17 cellular contexts compared by ENCODE assay signal in genomic region chr5:171120986-171121622, GRCh38.
DNase-seq lines count a peak whose midpoint lies in the region; ATAC-seq, FAIRE-seq and TF ChIP-seq lines count a peak whose summit lies in the region.
"Had no signal": no experiment of that assay in that cellular context is flagged by ENCODE, and none has a peak within 500 bp of the region (broad histone marks: within the 10 kb centered on the region; RNA-seq: fewer than 3 reads in every experiment).

No MANE protein-coding gene starts in this region.

- H4K91ac ChIP-seq in H9 (ENCODE audit: insufficient read length, low read depth, low read length): no peak overlapping the region

- H3K23me2 ChIP-seq in H9 (ENCODE audit: insufficient read length, low read depth, low read length, poor library complexity, severe bottlenecking): no peaks in the 10 kb centered on the region

- H3F3A ChIP-seq in neural progenitor cell (ENCODE audit: low read depth): no peaks in the 10 kb centered on the region

- H3K4me1 Mint-ChIP-seq in H9 (no peaks in the 10 kb centered on the region), neural progenitor cell (peaks cover 8% of the 10 kb centered on the region), WTC11 (no peaks in the 10 kb centered on the region)

- no peak overlapping the region for H3K23ac ChIP-seq in H9 (ENCODE audit: insufficient read length, low read depth, low read length)

- no CpG with 5 or more reads among the region's 15 CpGs for WGBS in H9 (ENCODE audit: extremely low coverage, insufficient read length, low lambda C conversion rate)

- no peak for FAIRE-seq in kidney (lab: Jason Lieb, UNC)
- FAIRE-seq: D721Med, GM12892, GM18507, H54 had no signal

- no peak overlapping the region for H3T11ph ChIP-seq in H9 (ENCODE audit: low read length)

- no peak overlapping the region for H2AK5ac ChIP-seq in H9 (ENCODE audit: insufficient read length, low read length)

- H3K4me3 ChIP-seq in kidney (ENCODE audit: low read length in 2 of 2) (no peak overlapping the region), neural progenitor cell (no peak overlapping the region)
- H3K4me3 ChIP-seq: GM23248 had no signal

- H2BK5ac ChIP-seq in H9 (ENCODE audit: insufficient read length, low read length): no peak overlapping the region

- H3K27ac Mint-ChIP-seq in H9: no peak overlapping the region
- H3K27ac Mint-ChIP-seq in neural progenitor cell: peak overlapping the region; percentile 22
- no peak overlapping the region for H3K27ac Mint-ChIP-seq in WTC11
- H3K27ac Mint-ChIP-seq: CD4-positive, alpha-beta T cell; HFFc6 had no signal

- no peak overlapping the region for H2AFZ ChIP-seq in H9 (ENCODE audit: low read length)
- no peak overlapping the region for H2AFZ ChIP-seq in neural progenitor cell (replicated peaks)
- H2AFZ ChIP-seq: GM23248 had no signal

- ATAC-seq in Right ventricle myocardium superior (ENCODE audit: poor library complexity) (no peak), WTC11 (no peak)
- ATAC-seq: HCT116 had no signal

- H3K18ac ChIP-seq in H9 (ENCODE audit: insufficient read length, low read depth, low read length): no peak overlapping the region

- no peak overlapping the region for H3K9ac ChIP-seq in H9 (ENCODE audit: extremely low read depth, insufficient read length, low read length)
- no peak overlapping the region for H3K9ac ChIP-seq in kidney (ENCODE audit: low read length in 2 of 2)
- H3K9ac ChIP-seq in neural progenitor cell: no peak overlapping the region
- H3K9ac ChIP-seq: GM23248 had no signal

- intact Hi-C loops in kidney (cut with DNase I) (no loop called here), Right ventricle myocardium superior (cut with DNase I) (no loop called here)

- H3K27me3 Mint-ChIP-seq in H9 (ENCODE audit: low read depth): no peaks in the 10 kb centered on the region
- no peaks in the 10 kb centered on the region for H3K27me3 Mint-ChIP-seq in neural progenitor cell (ENCODE audit: insufficient read depth, low read depth)
- no peaks in the 10 kb centered on the region for H3K27me3 Mint-ChIP-seq in WTC11 (ENCODE audit: low read depth)

- H2BK15ac ChIP-seq in H9 (ENCODE audit: low read depth, low read length): no peak overlapping the region

- H3K36me3 Mint-ChIP-seq in H9 (ENCODE audit: insufficient read depth in 1 of 3, low read depth in 3 of 3): no peaks in the 10 kb centered on the region
- peaks cover 3% of the 10 kb centered on the region for H3K36me3 Mint-ChIP-seq in neural progenitor cell
- no peaks in the 10 kb centered on the region for H3K36me3 Mint-ChIP-seq in WTC11

- H3K56ac ChIP-seq in H9 (ENCODE audit: insufficient read length, low read depth, low read length): no peak overlapping the region

- H2BK20ac ChIP-seq in H9 (ENCODE audit: low read depth, low read length, poor library complexity, severe bottlenecking): no peak overlapping the region

- no peak overlapping the region for H4K5ac ChIP-seq in H9 (ENCODE audit: insufficient read length, low read depth, low read length)

- H3K9me3 ChIP-seq in H9 (ENCODE audit: control insufficient read depth, low read depth, low read length) (no peaks in the 10 kb centered on the region), kidney (ENCODE audit: control insufficient read depth in 1 of 2, low read length in 2 of 2) (peaks cover 0 to 6% of the 10 kb centered on the region in 2 donors), neural progenitor cell (ENCODE audit: low read depth) (no peaks in the 10 kb centered on the region)
- H3K9me3 ChIP-seq: BE2C, Caco-2 had no signal

- no peak overlapping the region for H2BK120ac ChIP-seq in H9 (ENCODE audit: low read depth, low read length, poor library complexity, severe bottlenecking)

- peak overlapping the region; percentile 50; the same call in 1 of the 2 replicates for H3K14ac ChIP-seq in H9 (ENCODE audit: insufficient read depth, low read length)

- H2BK12ac ChIP-seq in H9 (ENCODE audit: insufficient read length, low read depth, low read length): no peak overlapping the region

- H3K4me2 ChIP-seq in H9 (ENCODE audit: insufficient read depth, insufficient read length, low read length) (no peak overlapping the region), neural progenitor cell (no peak overlapping the region)

- CTCF ChIA-PET in WTC11 (lab: Charles Lee): no interaction called here

- H3K36me3 ChIP-seq in kidney (ENCODE audit: control insufficient read depth in 1 of 2, insufficient read depth in 2 of 2, low read length in 2 of 2) (no peaks in the 10 kb centered on the region), neural progenitor cell (no peaks in the 10 kb centered on the region)
- H3K36me3 ChIP-seq: BE2C had no signal

- H3K4me1 ChIP-seq in H9 (ENCODE audit: insufficient read depth, low read length): no peaks in the 10 kb centered on the region
- no peaks in the 10 kb centered on the region for H3K4me1 ChIP-seq in kidney (ENCODE audit: control insufficient read depth in 1 of 2, insufficient read depth in 1 of 2, low read depth in 1 of 2, low read length in 2 of 2)
- H3K4me1 ChIP-seq in neural progenitor cell: no peaks in the 10 kb centered on the region
- H3K4me1 ChIP-seq: Caco-2 had no signal

- no peak overlapping the region for H4K8ac ChIP-seq in H9 (replicated peaks; ENCODE audit: insufficient read length, low read depth, low read length)

- no peaks in the 10 kb centered on the region for H3K79me2 ChIP-seq in H9 (ENCODE audit: insufficient read depth, low read length)
- no peaks in the 10 kb centered on the region for H3K79me2 ChIP-seq in neural progenitor cell (ENCODE audit: low read depth)

- DNase-seq in H9: no peak
- peak; percentile 48 for DNase-seq in kidney
- DNase-seq in neural progenitor cell (ENCODE audit: low spot score): no peak
- no peak for DNase-seq in Right ventricle myocardium superior
- no peak for DNase-seq in WTC11 (ENCODE audit: low spot score)
- DNase-seq in NCI-H446 treated with DMSO at 0.1 percent for 48 hours (lab: John Stamatoyannopoulos, UW): no peak
- DNase-seq: BE2C; Caco-2; CD4-positive, alpha-beta T cell; GDM1; GM23248; HFFc6 had no signal

- H3K27ac ChIP-seq in H9 (ENCODE audit: insufficient read length, low read depth, low read length): no peak overlapping the region
- H3K27ac ChIP-seq in kidney (ENCODE audit: low read depth in 2 of 2, low read length in 2 of 2): no peak overlapping the region
- H3K27ac ChIP-seq in neural progenitor cell: no peak overlapping the region
- H3K27ac ChIP-seq: GM23248 had no signal

- no peaks in the 10 kb centered on the region for H3K79me1 ChIP-seq in H9 (ENCODE audit: insufficient read depth, low read depth, low read length, poor library complexity, severe bottlenecking)

- no peak overlapping the region for H3K4me3 Mint-ChIP-seq in H9
- H3K4me3 Mint-ChIP-seq in neural progenitor cell: no peak overlapping the region
- H3K4me3 Mint-ChIP-seq in WTC11: no peak overlapping the region
- H3K4me3 Mint-ChIP-seq: CD4-positive, alpha-beta T cell; HFFc6 had no signal

- POLR2A ChIA-PET in WTC11 (lab: Charles Lee): no interaction called here

- TF ChIP-seq CTCF in H9 (conservative IDR thresholded peaks at IDR 0.05): no peak
- no peak for TF ChIP-seq CTCF in kidney (IDR thresholded peaks at IDR 0.05; ENCODE audit: borderline replicate concordance, extremely low read depth, insufficient read depth)
- TF ChIP-seq CTCF in neural progenitor cell (IDR thresholded peaks at IDR 0.05): no peak
- TF ChIP-seq CTCF in WTC11 (IDR thresholded peaks at IDR 0.05): no peak

- H3K27me3 ChIP-seq in H9 (ENCODE audit: insufficient read depth, low read length) (no peaks in the 10 kb centered on the region), neural progenitor cell (no peaks in the 10 kb centered on the region)
- H3K27me3 ChIP-seq: BE2C had no signal

- H4K20me1 ChIP-seq in H9 (ENCODE audit: control insufficient read depth, insufficient read depth, insufficient read length): no peaks in the 10 kb centered on the region
- H4K20me1 ChIP-seq in neural progenitor cell (ENCODE audit: low read depth): no peaks in the 10 kb centered on the region

- H3K9me3 Mint-ChIP-seq in H9 (no peaks in the 10 kb centered on the region), neural progenitor cell (peaks cover 8% of the 10 kb centered on the region), WTC11 (no peaks in the 10 kb centered on the region)
- H3K9me3 Mint-ChIP-seq: HFFc6 had no signal

- H3K4ac ChIP-seq in H9 (ENCODE audit: low read depth, low read length): no peak overlapping the region

TF ChIP-seq in WTC11, 78 proteins besides CTCF, POLR2A, EP300 and RAD21 (continues in another document):
- TF ChIP-seq ZBTB43 (CRISPR knock-in tag; IDR thresholded peaks at IDR 0.05) (no peak), ZNF396 (CRISPR knock-in tag; IDR thresholded peaks at IDR 0.05; ENCODE audit: borderline replicate concordance) (no peak), NFATC4 (CRISPR knock-in tag; IDR thresholded peaks at IDR 0.05) (no peak), GTF2I (CRISPR knock-in tag; conservative IDR thresholded peaks at IDR 0.05) (no peak), ZBTB21 (CRISPR knock-in tag; IDR thresholded peaks at IDR 0.05; ENCODE audit: borderline replicate concordance) (no peak), ZNF263 (CRISPR knock-in tag; IDR thresholded peaks at IDR 0.05; ENCODE audit: low read depth) (no peak), NFE2L1 (CRISPR knock-in tag; IDR thresholded peaks at IDR 0.05) (no peak)
- TF ChIP-seq, protein P1, sequence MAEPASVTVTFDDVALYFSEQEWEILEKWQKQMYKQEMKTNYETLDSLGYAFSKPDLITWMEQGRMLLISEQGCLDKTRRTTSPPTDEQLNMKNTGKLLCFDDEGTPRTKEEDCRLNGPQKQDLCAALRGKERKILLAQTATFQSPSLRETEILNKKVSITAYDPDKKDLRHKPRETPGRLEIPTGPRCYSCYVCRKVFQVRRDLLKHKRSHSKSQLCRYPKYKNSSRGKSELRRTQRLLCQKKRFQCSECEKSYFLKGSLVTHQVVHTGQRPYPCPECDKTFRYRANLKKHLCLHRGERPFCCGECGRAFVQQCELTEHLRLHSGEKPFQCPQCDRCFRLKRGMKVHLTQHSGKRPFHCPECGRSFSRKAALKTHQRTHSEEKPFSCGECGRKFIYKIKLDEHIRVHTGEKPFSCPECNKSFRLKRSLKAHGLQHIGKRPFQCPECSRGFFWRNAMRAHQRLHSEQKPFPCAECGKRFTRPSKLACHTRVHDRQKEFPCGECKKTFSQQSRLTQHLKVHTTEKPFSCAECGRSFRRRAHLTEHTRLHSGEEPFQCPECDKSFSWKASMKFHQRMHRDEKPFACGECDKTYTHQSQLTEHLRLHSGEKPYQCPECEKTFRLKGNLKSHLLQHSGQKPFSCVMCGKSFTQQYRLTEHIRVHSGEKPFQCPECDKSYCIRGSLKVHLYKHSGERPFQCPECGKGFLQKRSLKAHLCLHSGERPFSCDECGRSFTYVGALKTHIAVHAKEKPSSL (CRISPR knock-in tag; conservative IDR thresholded peaks at IDR 0.05): no peak
